8 cellular contexts compared by ENCODE assay signal in the genomic region with DNA sequence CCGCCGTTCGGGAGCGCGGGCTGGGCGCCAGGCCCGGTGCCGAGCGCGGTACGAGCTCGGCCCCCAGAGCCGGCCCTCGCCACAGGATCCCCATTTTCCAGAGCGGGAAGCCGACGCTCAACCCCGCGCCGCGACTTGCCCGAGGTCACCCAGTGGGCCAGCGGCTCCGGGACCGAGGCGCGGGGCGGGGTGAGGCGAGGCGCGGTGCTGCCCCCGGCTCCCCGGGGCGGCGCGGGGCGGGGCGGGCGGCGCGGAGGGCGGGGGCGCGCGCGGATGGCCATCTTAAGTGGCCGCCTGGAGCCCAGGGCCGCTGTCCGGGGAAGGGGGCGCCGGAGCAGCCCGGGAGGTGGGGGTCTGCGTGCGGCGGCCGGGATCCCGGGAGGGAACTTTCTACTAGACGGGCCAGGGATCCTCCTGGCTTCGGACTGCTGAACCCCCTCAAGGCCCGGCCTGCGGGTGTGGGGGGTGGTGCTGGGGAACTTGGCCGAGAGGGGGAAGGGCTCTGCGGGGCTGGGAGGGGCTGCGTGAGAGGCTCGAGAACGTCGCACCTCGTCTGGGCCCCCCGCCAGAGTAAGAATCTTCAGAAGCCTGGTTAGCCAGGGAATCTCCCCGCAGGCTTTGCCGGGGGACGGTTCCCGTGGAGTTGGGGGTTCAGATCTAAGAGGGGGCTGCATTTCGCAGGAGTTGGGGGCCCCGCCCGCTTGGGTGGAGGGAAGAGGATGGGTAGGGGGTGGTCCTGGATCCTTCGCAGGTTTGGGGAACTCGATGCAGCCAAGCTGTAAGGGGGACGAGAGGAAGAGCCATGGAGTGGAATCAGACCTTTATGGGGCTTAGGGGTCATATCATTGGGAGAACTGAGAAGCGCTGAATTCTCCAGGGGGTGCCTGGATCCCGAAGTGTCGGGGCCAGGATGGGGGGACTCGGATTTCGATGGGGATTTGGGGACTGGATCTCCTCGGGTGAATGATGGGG. TPM values are rescaled to one million over a fixed set of nuclear protein-coding genes. Genes with fewer than 3 reads are reported as not detected.
DNase-seq lines count a peak whose midpoint lies in the region; ATAC-seq and FAIRE-seq lines count a peak whose summit lies in the region.

No MANE protein-coding gene starts in this region.

- H3K9ac ChIP-seq in SK-N-MC (ENCODE audit: insufficient read length), result peak overlapping the region; percentile 79

- DNase-seq in COLO668 (lab: John Stamatoyannopoulos, UW; ENCODE audit: unreplicated experiment), result peak; percentile 80
- DNase-seq in SK-N-MC (ENCODE audit: low read depth, low spot score), result no peak
- DNase-seq in left ventricle myocardium superior, result peak; percentile 89
- DNase-seq in retina, result peak; percentile 83
- DNase-seq in RCC 7860 (ENCODE audit: low spot score), result no peak

- peak; percentile 57 for ATAC-seq in GM19452 (IDR thresholded peaks at IDR 0.05; ENCODE audit: unreplicated experiment)
- peak; percentile 46 for ATAC-seq in HG03520 (IDR thresholded peaks at IDR 0.05; ENCODE audit: unreplicated experiment)
- ATAC-seq in left ventricle myocardium superior, result peak; percentile 87

- peak overlapping the region; percentile 95 for H3K4me3 ChIP-seq in SK-N-MC

- intact Hi-C loops in left ventricle myocardium superior (cut with micrococcal nuclease), result no loop called here

- no peak for FAIRE-seq in RCC 7860 (lab: Jason Lieb, UNC)

- 0 to 1% (median 1%) methylated on average over 75 to 85 of the region's 85 CpGs for WGBS in adipose tissue, 3 donors

- peaks cover 5% of the 10 kb centered on the region; the same call in 1 of the 2 replicates for H3K36me3 ChIP-seq in SK-N-MC (ENCODE audit: insufficient read depth, low read length)

- peak overlapping the region; percentile 36; the same call in 1 of the 2 replicates for H3K27ac ChIP-seq in SK-N-MC
- peak overlapping the region; percentile 75 for H3K27ac ChIP-seq in adipose tissue (ENCODE audit: low read depth, low read length)

- H3K9me3 ChIP-seq in SK-N-MC (ENCODE audit: low read depth, low read length), result no peaks in the 10 kb centered on the region

RNA-seq across cellular contexts. Expression of gene INPPL1, which starts 0.7 kb away (rescaled TPM):
- 10 to 100 TPM; 37.9 to 77.0 (median 57.4) TPM for polyA plus RNA-seq in adipose tissue
- total RNA-seq in left ventricle myocardium superior, result 136 TPM

RNA-seq across cellular contexts. Expression of gene FOLR2, which starts 7.3 kb away (rescaled TPM):
- 10 to 100 TPM in 2 of 3 donors, 1 to 10 TPM in 1; 5.1 to 52.4 (median 38.4) TPM for polyA plus RNA-seq in adipose tissue
- 21.9 TPM for total RNA-seq in left ventricle myocardium superior

RNA-seq across cellular contexts. Expression of gene PHOX2A, which starts 20.1 kb away (rescaled TPM):
- polyA plus RNA-seq in adipose tissue, result under 1 TPM in 1 of 3 donors, not detected in 2; 0.08 TPM
- total RNA-seq in left ventricle myocardium superior, result not detected

RNA-seq across cellular contexts. Expression of gene FOLR1, which starts 32.0 kb away (rescaled TPM):
- polyA plus RNA-seq in adipose tissue, result 1 to 10 TPM in 1 of 3 donors, under 1 TPM in 1, not detected in 1; 0.58 to 2.7 TPM
- 0.50 TPM for total RNA-seq in left ventricle myocardium superior

Comparison
In these comparisons a context has a peak if more than half of its experiments do, and no peak if none do; other contexts are left out.
1. DNase-seq: peak in COLO668 (single experiment), left ventricle myocardium superior (single experiment) and retina (single experiment); none in SK-N-MC (single experiment) and RCC 7860 (single experiment).
2. Peak in every context shown above with its lines, with median percentiles within 50 percentile points of each other: ATAC-seq.